In the genomic region with DNA sequence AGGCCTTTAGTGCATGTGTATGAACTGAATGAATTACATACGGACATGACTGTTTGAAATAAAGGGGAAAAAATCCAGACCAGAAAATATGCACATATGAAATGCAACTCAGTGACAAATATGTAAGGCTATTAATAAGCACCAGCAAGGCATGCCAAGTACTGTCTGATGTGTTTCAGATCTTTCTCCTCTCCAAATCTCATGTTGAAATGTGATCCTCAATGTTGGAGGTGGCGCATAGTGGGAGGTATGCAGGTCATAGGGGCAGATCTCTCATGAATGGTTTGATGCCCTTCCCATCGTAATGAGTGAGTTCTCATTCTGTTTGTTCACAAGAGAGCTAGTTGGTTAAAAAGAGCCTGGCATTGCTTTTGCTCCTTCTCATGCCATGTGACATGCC, we compare ENCODE assay signal across 30 cellular contexts.
"Had no signal": no experiment of that assay in that cellular context is flagged by ENCODE, and none has a peak within 500 bp of the region (broad histone marks: within the 10 kb centered on the region; RNA-seq: fewer than 3 reads in every experiment).

No MANE protein-coding gene starts in this region.

- H3K4me1 ChIP-seq: colonic mucosa had no signal

- H3K4me1 Mint-ChIP-seq: activated B cell treated with CpG ODN at 0.5 μM for 24 hours; activated T-helper 17 cell treated with anti-CD3 and anti-CD28 coated beads, Interleukin-2, amount 50 U/mL, for 72 hours; endodermal cell; T-helper 17 cell had no signal

- DNase-seq: activated B cell treated with CpG ODN at 0.5 μM for 24 hours; activated CD4-positive, alpha-beta T cell treated with anti-CD3 and anti-CD28 coated beads for 48 hours; activated CD4-positive, alpha-beta T cell treated with anti-CD3 and anti-CD28 coated beads, Interleukin-2, amount 50 U/mL, for 1 hour; activated CD4-positive, alpha-beta T cell treated with anti-CD3 and anti-CD28 coated beads, Interleukin-2, amount 50 U/mL, for 48 hours; activated CD8-positive, alpha-beta memory T cell treated with anti-CD3 and anti-CD28 coated beads for 24 hours; activated CD8-positive, alpha-beta T cell treated with anti-CD3 and anti-CD28 coated beads for 36 hours; activated effector memory CD4-positive, alpha-beta T cell treated with Interleukin-2 at 50 U/mL for 16 hours; activated gamma-delta T cell treated with Interleukin-2 at 50 U/mL for 16 hours; activated naive CD4-positive, alpha-beta T cell treated with anti-CD3 and anti-CD28 coated beads, Interleukin-2, amount 50 U/mL, for 16 hours; activated naive CD4-positive, alpha-beta T cell treated with Interleukin-2 at 50 U/mL for 16 hours; activated T-cell treated with anti-CD3 and anti-CD28 coated beads, Interleukin-2, amount 50 U/mL, for 4 hours; amniotic stem cell; anterior cingulate cortex; body of pancreas; central memory CD4-positive, alpha-beta T cell; cerebellar nuclear complex; colonic mucosa; effector CD8-positive, alpha-beta T cell; endodermal cell; foreskin melanocyte; head of caudate nucleus; T-helper 1 cell; T-helper 17 cell; T1000; WERI-Rb-1 had no signal

- H3K27me3 Mint-ChIP-seq: activated B cell treated with CpG ODN at 0.5 μM for 24 hours; activated CD8-positive, alpha-beta T cell treated with anti-CD3 and anti-CD28 coated beads for 36 hours; activated T-helper 17 cell treated with anti-CD3 and anti-CD28 coated beads, Interleukin-2, amount 50 U/mL, for 72 hours; T-helper 17 cell had no signal

- H3K36me3 ChIP-seq: colonic mucosa, WERI-Rb-1 had no signal

- H3K9me3 ChIP-seq: body of pancreas, colonic mucosa had no signal

- H3K4me3 ChIP-seq: body of pancreas, colonic mucosa had no signal

- H3K27ac ChIP-seq: body of pancreas, colonic mucosa, WERI-Rb-1 had no signal

- H3K27me3 ChIP-seq: body of pancreas, colonic mucosa had no signal

- H3K27ac Mint-ChIP-seq: activated B cell treated with CpG ODN at 0.5 μM for 24 hours; activated CD8-positive, alpha-beta T cell treated with anti-CD3 and anti-CD28 coated beads for 36 hours; activated naive CD8-positive, alpha-beta T cell; activated T-helper 17 cell treated with anti-CD3 and anti-CD28 coated beads, Interleukin-2, amount 50 U/mL, for 72 hours; endodermal cell; T-helper 17 cell; T-helper 2 cell treated with Interferon-gamma antibody and Interleukin-4, amounts not matched to agents 5 μg/mL and 100 μg/mL, for 36 hours had no signal

- H3K4me3 Mint-ChIP-seq: activated B cell treated with CpG ODN at 0.5 μM for 24 hours; activated CD8-positive, alpha-beta T cell treated with anti-CD3 and anti-CD28 coated beads for 36 hours; activated naive CD8-positive, alpha-beta T cell; activated T-cell treated with anti-CD3 and anti-CD28 coated beads, Interleukin-2, amount 50 U/mL, for 4 hours; activated T-helper 17 cell treated with anti-CD3 and anti-CD28 coated beads, Interleukin-2, amount 50 U/mL, for 72 hours; endodermal cell; T-helper 17 cell; T-helper 2 cell treated with Interferon-gamma antibody and Interleukin-4, amounts not matched to agents 5 μg/mL and 100 μg/mL, for 36 hours had no signal

- ATAC-seq: activated CD4-positive, CD25-positive, alpha-beta regulatory T cell treated with anti-CD3 and anti-CD28 coated beads, Interleukin-2, amount 50 U/mL, for 24 hours; activated CD8-positive, alpha-beta T cell treated with anti-CD3 and anti-CD28 coated beads for 36 hours; activated T-cell treated with anti-CD3 and anti-CD28 coated beads, Interleukin-2, amount 50 U/mL, for 4 hours; activated T-helper 17 cell treated with anti-CD3 and anti-CD28 coated beads, Interleukin-2, amount 50 U/mL, for 72 hours; body of pancreas; esophagus mucosa; T-helper 17 cell had no signal
